ENCODE assay signal across 27 cellular contexts in genomic region chr11:85098996-85099395, GRCh38.
"Had no signal": no experiment of that assay in that cellular context is flagged by ENCODE, and none has a peak within 500 bp of the region (broad histone marks: within the 10 kb centered on the region; RNA-seq: fewer than 3 reads in every experiment).

No MANE protein-coding gene starts in this region.

- H2AFZ ChIP-seq: neural progenitor cell had no signal

- ATAC-seq: foreskin keratinocyte; gastroesophageal sphincter; left colon; mucosa of descending colon; natural killer cell treated with Interleukin-12 subunit alpha and Interleukin-12 subunit beta and Interleukin-15 and Interleukin-18, amount 100 ng/mL, for 72 hours; psoas muscle; right lobe of liver; stimulated activated naive B cell treated with anti-CD40 and anti-IgM and Interleukin-4, amounts not matched to agents 10 μg/mL and 1 μg/mL and 100 μg/mL, for 72 hours had no signal

- H3K4me1 ChIP-seq: foreskin keratinocyte, neural progenitor cell, psoas muscle, right lobe of liver, transverse colon had no signal

- H3K4me2 ChIP-seq: neural progenitor cell had no signal

- H3K9me3 Mint-ChIP-seq: neural progenitor cell had no signal

- H3K4me3 ChIP-seq: coronary artery, esophagus muscularis mucosa, gastroesophageal sphincter, mucosa of descending colon, neural progenitor cell, psoas muscle, right lobe of liver, thoracic aorta, transverse colon had no signal

- H3K4me1 Mint-ChIP-seq: immature natural killer cell, mesothelial cell of epicardium, neural progenitor cell had no signal

- H3K36me3 ChIP-seq: esophagus muscularis mucosa, gastroesophageal sphincter, neural progenitor cell, right lobe of liver, thoracic aorta, transverse colon had no signal

- H3K4me3 Mint-ChIP-seq: immature natural killer cell; mesothelial cell of epicardium; naive B cell; natural killer cell treated with Interleukin-12 subunit alpha and Interleukin-12 subunit beta and Interleukin-15 and Interleukin-18, amount 100 ng/mL, for 72 hours; neural progenitor cell; stimulated activated naive B cell treated with anti-CD40 and anti-IgM and Interleukin-4, amounts not matched to agents 10 μg/mL and 1 μg/mL and 100 μg/mL, for 72 hours; stimulated activated naive CD8-positive, alpha-beta T cell treated with anti-CD3 and anti-CD28 coated beads, Interleukin-15, Interleukin-2, amounts not matched to agents 100 ng/mL and 50 ng/mL, for 24 hours had no signal

- H3K9ac ChIP-seq: neural progenitor cell had no signal

- H3K27me3 ChIP-seq: esophagus muscularis mucosa, gastroesophageal sphincter, neural progenitor cell, right lobe of liver, transverse colon had no signal

- H3K27me3 Mint-ChIP-seq: naive B cell; natural killer cell treated with Interleukin-12 subunit alpha and Interleukin-12 subunit beta and Interleukin-15 and Interleukin-18, amount 100 ng/mL, for 72 hours; stimulated activated naive B cell treated with anti-CD40 and anti-IgM and Interleukin-4, amounts not matched to agents 10 μg/mL and 1 μg/mL and 100 μg/mL, for 72 hours; stimulated activated naive CD8-positive, alpha-beta T cell treated with anti-CD3 and anti-CD28 coated beads, Interleukin-15, Interleukin-2, amounts not matched to agents 100 ng/mL and 50 ng/mL, for 24 hours had no signal

- DNase-seq: dermis blood vessel endothelial cell; effector memory CD4-positive, alpha-beta T cell; foreskin keratinocyte; hypothalamus; immature natural killer cell; islet precursor cell; kidney glomerular epithelial cell; left colon; mesenchymal stem cell; mucosa of descending colon; naive B cell; nucleus accumbens; psoas muscle; right lobe of liver; small intestine; stimulated activated CD4-positive, alpha-beta T cell treated with anti-CD3 and anti-CD28 coated beads, Interleukin-15, amount 100 ng/mL, for 24 hours; stimulated activated CD4-positive, alpha-beta T cell treated with anti-CD3 and anti-CD28 coated beads, Interleukin-2, amount 100 ng/mL, for 48 hours; stimulated activated naive B cell treated with anti-CD40 and anti-IgM and Interleukin-4, amounts not matched to agents 10 μg/mL and 1 μg/mL and 100 μg/mL, for 72 hours; transverse colon had no signal

- H3K27ac ChIP-seq: coronary artery, esophagus muscularis mucosa, foreskin keratinocyte, gastroesophageal sphincter, neural progenitor cell, psoas muscle, right lobe of liver, thoracic aorta, transverse colon had no signal

- H3K9me3 ChIP-seq: esophagus muscularis mucosa, gastroesophageal sphincter, mucosa of descending colon, right lobe of liver, thoracic aorta had no signal

- H3K27ac Mint-ChIP-seq: immature natural killer cell; mesothelial cell of epicardium; natural killer cell treated with Interleukin-12 subunit alpha and Interleukin-12 subunit beta and Interleukin-15 and Interleukin-18, amount 100 ng/mL, for 72 hours; neural progenitor cell; stimulated activated naive B cell treated with anti-CD40 and anti-IgM and Interleukin-4, amounts not matched to agents 10 μg/mL and 1 μg/mL and 100 μg/mL, for 72 hours; stimulated activated naive CD8-positive, alpha-beta T cell treated with anti-CD3 and anti-CD28 coated beads, Interleukin-15, Interleukin-2, amounts not matched to agents 100 ng/mL and 50 ng/mL, for 24 hours had no signal
